ENCODE assay signal across 26 cellular contexts in the genomic region with DNA sequence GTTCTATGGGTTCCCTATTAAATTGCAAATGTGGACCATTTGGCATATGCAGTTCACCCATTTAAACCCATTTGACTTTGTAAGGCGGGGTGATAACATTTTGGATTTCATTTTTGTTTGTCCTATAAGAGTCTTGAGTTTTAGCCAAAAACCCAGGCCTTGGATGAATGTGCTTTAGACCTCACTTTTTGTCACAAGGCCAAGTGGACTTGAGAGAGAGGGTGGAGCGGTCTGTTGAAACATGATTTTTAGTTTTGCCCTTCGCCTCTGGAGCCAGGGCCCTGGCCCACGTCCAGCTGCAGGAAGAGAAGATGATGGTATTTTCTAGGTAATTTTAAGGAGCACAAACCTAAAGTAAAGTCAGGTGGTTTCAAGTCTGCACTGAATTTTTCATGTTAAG.
DNase-seq lines count a peak whose midpoint lies in the region; ATAC-seq and TF ChIP-seq lines count a peak whose summit lies in the region.
"Had no signal": no experiment of that assay in that cellular context is flagged by ENCODE, and none has a peak within 500 bp of the region (broad histone marks: within the 10 kb centered on the region; RNA-seq: fewer than 3 reads in every experiment).

No MANE protein-coding gene starts in this region.

- no peak overlapping the region for H4K8ac ChIP-seq in neuronal stem cell (ENCODE audit: low read depth, low read length)

- H3K23ac ChIP-seq in neuronal stem cell (ENCODE audit: low read depth, low read length, poor library complexity): no peak overlapping the region

- no CpG with 5 or more reads among the region's 4 CpGs for WGBS in neuronal stem cell (ENCODE audit: extremely low coverage in 2 of 2, insufficient read length in 2 of 2, insufficient replicate concordance in 1 of 2), 2 donors

- H2BK120ac ChIP-seq in neuronal stem cell (ENCODE audit: low read depth, low read length): no peak overlapping the region

- in situ Hi-C loops in HAP-1 (cut with MboI; ENCODE audit: low sequenced_read_pairs): no loop called here

- H2AK5ac ChIP-seq in neuronal stem cell (ENCODE audit: low read depth, low read length): no peak overlapping the region

- no peak overlapping the region for H3K18ac ChIP-seq in neuronal stem cell (ENCODE audit: low read length)

- ATAC-seq in T-helper 17 cell: no peak
- ATAC-seq: K562; naive thymus-derived CD4-positive, alpha-beta T cell had no signal

- no peak overlapping the region for H3K4me2 ChIP-seq in neuronal stem cell (ENCODE audit: insufficient read depth, low read length, poor library complexity, severe bottlenecking)
- H3K4me2 ChIP-seq: PC-9, smooth muscle cell had no signal

- H3K36me3 Mint-ChIP-seq in T-helper 17 cell (ENCODE audit: low read depth): peaks cover 3% of the 10 kb centered on the region
- no peaks in the 10 kb centered on the region for H3K36me3 Mint-ChIP-seq in CD4-positive, alpha-beta memory T cell
- H3K36me3 Mint-ChIP-seq: activated CD4-positive, alpha-beta memory T cell treated with anti-CD3 and anti-CD28 coated beads for 36 hours; CD4-positive, CD25-positive, alpha-beta regulatory T cell; naive thymus-derived CD4-positive, alpha-beta T cell had no signal

- H3K27me3 ChIP-seq in HAP-1 (ENCODE audit: low read depth): no peaks in the 10 kb centered on the region
- H3K27me3 ChIP-seq in adipocyte (replicated peaks; ENCODE audit: control insufficient read depth, insufficient read depth, low read length): no peaks in the 10 kb centered on the region
- H3K27me3 ChIP-seq in CD4-positive, alpha-beta memory T cell (ENCODE audit: insufficient read depth, low read length): no peaks in the 10 kb centered on the region
- peaks cover 0 to 10% (median 0%) of the 10 kb centered on the region in 3 experiments for H3K27me3 ChIP-seq in neuronal stem cell (ENCODE audit: control insufficient read depth in 3 of 3, insufficient read depth in 3 of 3, low read depth in 1 of 3, low read length in 3 of 3)
- H3K27me3 ChIP-seq: heart right ventricle, SJCRH30, vagina had no signal

- no peak overlapping the region for H2BK12ac ChIP-seq in neuronal stem cell (ENCODE audit: low read length)

- CTCF ChIA-PET in CD4-positive, alpha-beta memory T cell (lab: Charles Lee; ENCODE audit: partially characterized antibody): no interaction called here

- H3K14ac ChIP-seq in neuronal stem cell (ENCODE audit: low read length): no peak overlapping the region

- H3K9me3 ChIP-seq in HAP-1: no peaks in the 10 kb centered on the region
- peaks cover 16% of the 10 kb centered on the region for H3K9me3 ChIP-seq in adipocyte (ENCODE audit: control insufficient read depth, low read length)
- H3K9me3 ChIP-seq in T-helper 17 cell (ENCODE audit: control insufficient read depth, low read length, poor library complexity, severe bottlenecking): no peaks in the 10 kb centered on the region
- no peaks in the 10 kb centered on the region for H3K9me3 ChIP-seq in CD4-positive, alpha-beta memory T cell (ENCODE audit: control insufficient read depth in 1 of 2, low read length in 2 of 2)
- H3K9me3 ChIP-seq in neuronal stem cell (replicated peaks in 1 of 2; ENCODE audit: control insufficient read depth in 2 of 2, insufficient read depth in 1 of 2, low read depth in 1 of 2, low read length in 2 of 2): no peaks in the 10 kb centered on the region
- H3K9me3 ChIP-seq: heart right ventricle, SJCRH30, vagina had no signal

- H3K4me1 Mint-ChIP-seq in T-helper 17 cell: no peaks in the 10 kb centered on the region
- H3K4me1 Mint-ChIP-seq in CD4-positive, alpha-beta memory T cell: no peaks in the 10 kb centered on the region
- H3K4me1 Mint-ChIP-seq: CD4-positive, CD25-positive, alpha-beta regulatory T cell had no signal

- DNase-seq in AG10803 (ENCODE audit: low read depth): peak; percentile 9
- DNase-seq in HAP-1 (ENCODE audit: low spot score in 2 of 2): peak; percentile 45 to 61
- peak; percentile 18 for DNase-seq in adipocyte (ENCODE audit: low read depth)
- DNase-seq in left kidney (ENCODE audit: low read depth, low spot score): peak; percentile 45
- DNase-seq in T-helper 17 cell: no peak
- no peak for DNase-seq in CD4-positive, alpha-beta memory T cell
- DNase-seq in neuronal stem cell (ENCODE audit: low spot score): no peak
- DNase-seq in islet precursor cell: no peak
- DNase-seq: ACHN; activated CD4-positive, alpha-beta memory T cell treated with anti-CD3 and anti-CD28 coated beads for 36 hours; activated naive CD4-positive, alpha-beta T cell; CD4-positive, CD25-positive, alpha-beta regulatory T cell; DND-41; mesenchymal stem cell; naive thymus-derived CD4-positive, alpha-beta T cell; NCI-H2081 treated with DMSO at 0.1 percent for 48 hours; NCI-H774; PC-9; SJCRH30; stimulated activated CD4-positive, alpha-beta T cell treated with anti-CD3 and anti-CD28 coated beads, Interleukin-4, amount 100 ng/mL, for 24 hours; T-helper 2 cell; WERI-Rb-1 had no signal

- H2BK5ac ChIP-seq in neuronal stem cell (ENCODE audit: low read length): no peak overlapping the region

- H3K36me3 ChIP-seq in HAP-1 (replicated peaks) (no peaks in the 10 kb centered on the region), adipocyte (ENCODE audit: control insufficient read depth, insufficient read depth, low read length, severe bottlenecking) (no peaks in the 10 kb centered on the region), neuronal stem cell (replicated peaks in 1 of 2; ENCODE audit: control insufficient read depth in 2 of 2, insufficient read depth in 2 of 2, low read length in 2 of 2) (no peaks in the 10 kb centered on the region)
- H3K36me3 ChIP-seq in CD4-positive, alpha-beta memory T cell (ENCODE audit: insufficient read depth, low read length): no peaks in the 10 kb centered on the region
- H3K36me3 ChIP-seq: SJCRH30, vagina, WERI-Rb-1 had no signal

- H3K9ac ChIP-seq in adipocyte (ENCODE audit: low read length) (no peak overlapping the region), neuronal stem cell (ENCODE audit: low read depth, low read length, poor library complexity) (no peak overlapping the region)

- no peaks in the 10 kb centered on the region for H3K9me3 Mint-ChIP-seq in CD4-positive, alpha-beta memory T cell
- H3K9me3 Mint-ChIP-seq: activated CD4-positive, alpha-beta memory T cell treated with anti-CD3 and anti-CD28 coated beads for 36 hours; naive thymus-derived CD4-positive, alpha-beta T cell had no signal

- H3K27ac Mint-ChIP-seq in T-helper 17 cell: no peak overlapping the region
- no peak overlapping the region for H3K27ac Mint-ChIP-seq in CD4-positive, alpha-beta memory T cell
- H3K27ac Mint-ChIP-seq: activated CD4-positive, alpha-beta memory T cell treated with anti-CD3 and anti-CD28 coated beads for 36 hours; naive thymus-derived CD4-positive, alpha-beta T cell had no signal

- no peak for TF ChIP-seq CTCF in AG10803 (conservative IDR thresholded peaks at IDR 0.05; ENCODE audit: low read length)

- POLR2A ChIA-PET in CD4-positive, alpha-beta memory T cell (lab: Charles Lee; ENCODE audit: partially characterized antibody): no interaction called here

- no peak overlapping the region for H2AFZ ChIP-seq in neuronal stem cell (ENCODE audit: low read length)
- H2AFZ ChIP-seq: PC-9 had no signal

- no peak overlapping the region for H3K27ac ChIP-seq in CD4-positive, alpha-beta memory T cell (ENCODE audit: low read depth, low read length)
- H3K27ac ChIP-seq in neuronal stem cell (replicated peaks; ENCODE audit: low read length): no peak overlapping the region
- H3K27ac ChIP-seq: heart right ventricle, PC-9, SJCRH30, vagina, WERI-Rb-1 had no signal

- H2BK15ac ChIP-seq in neuronal stem cell (ENCODE audit: low read length): no peak overlapping the region

- H3K4me3 ChIP-seq in AG10803 (ENCODE audit: low read length) (no peak overlapping the region), HAP-1 (no peak overlapping the region), adipocyte (ENCODE audit: low read length) (no peak overlapping the region), neuronal stem cell (ENCODE audit: low read length in 2 of 2) (no peak overlapping the region)
- H3K4me3 ChIP-seq in CD4-positive, alpha-beta memory T cell (ENCODE audit: low read length in 2 of 2): no peak overlapping the region
- H3K4me3 ChIP-seq: heart right ventricle, K562, PC-9, SJCRH30, smooth muscle cell, vagina had no signal

- H3K79me1 ChIP-seq in neuronal stem cell (ENCODE audit: low read depth, low read length): no peaks in the 10 kb centered on the region

- no peak overlapping the region for H3K4me3 Mint-ChIP-seq in T-helper 17 cell
- H3K4me3 Mint-ChIP-seq in CD4-positive, alpha-beta memory T cell: no peak overlapping the region
- H3K4me3 Mint-ChIP-seq: activated CD4-positive, alpha-beta memory T cell treated with anti-CD3 and anti-CD28 coated beads for 36 hours; CD4-positive, CD25-positive, alpha-beta regulatory T cell; naive thymus-derived CD4-positive, alpha-beta T cell had no signal

- H3K4me1 ChIP-seq in HAP-1 (peaks cover 18% of the 10 kb centered on the region), adipocyte (ENCODE audit: control insufficient read depth, insufficient read depth, low read length) (peaks cover 8% of the 10 kb centered on the region), neuronal stem cell (ENCODE audit: control insufficient read depth in 2 of 2, insufficient read depth in 1 of 2, low read depth in 1 of 2, low read length in 2 of 2) (peaks cover 0 to 5% of the 10 kb centered on the region in 2 donors)
- no peaks in the 10 kb centered on the region for H3K4me1 ChIP-seq in CD4-positive, alpha-beta memory T cell (ENCODE audit: insufficient read depth, low read length)
- H3K4me1 ChIP-seq: heart right ventricle, SJCRH30 had no signal

- no peak overlapping the region for H3K4ac ChIP-seq in neuronal stem cell (ENCODE audit: low read length)

- H4K91ac ChIP-seq in neuronal stem cell (ENCODE audit: low read depth, low read length, poor library complexity): no peak overlapping the region

- intact Hi-C loops in CD4-positive, alpha-beta memory T cell (cut with micrococcal nuclease): no loop called here

- peaks cover 76% of the 10 kb centered on the region for H3K27me3 Mint-ChIP-seq in T-helper 17 cell
- peaks cover 20 to 27% of the 10 kb centered on the region in 2 donors for H3K27me3 Mint-ChIP-seq in CD4-positive, alpha-beta memory T cell

Comparison
In these comparisons a context has a peak if more than half of its experiments do, and no peak if none do; other contexts are left out.
1. DNase-seq: peak in AG10803 (single experiment), HAP-1 (2 of 2), adipocyte (single experiment) and left kidney (single experiment); none in T-helper 17 cell (0 of 3), CD4-positive, alpha-beta memory T cell (0 of 5), neuronal stem cell (single experiment) and islet precursor cell (single experiment).